8 cellular contexts compared by ENCODE assay signal in the genomic region with DNA sequence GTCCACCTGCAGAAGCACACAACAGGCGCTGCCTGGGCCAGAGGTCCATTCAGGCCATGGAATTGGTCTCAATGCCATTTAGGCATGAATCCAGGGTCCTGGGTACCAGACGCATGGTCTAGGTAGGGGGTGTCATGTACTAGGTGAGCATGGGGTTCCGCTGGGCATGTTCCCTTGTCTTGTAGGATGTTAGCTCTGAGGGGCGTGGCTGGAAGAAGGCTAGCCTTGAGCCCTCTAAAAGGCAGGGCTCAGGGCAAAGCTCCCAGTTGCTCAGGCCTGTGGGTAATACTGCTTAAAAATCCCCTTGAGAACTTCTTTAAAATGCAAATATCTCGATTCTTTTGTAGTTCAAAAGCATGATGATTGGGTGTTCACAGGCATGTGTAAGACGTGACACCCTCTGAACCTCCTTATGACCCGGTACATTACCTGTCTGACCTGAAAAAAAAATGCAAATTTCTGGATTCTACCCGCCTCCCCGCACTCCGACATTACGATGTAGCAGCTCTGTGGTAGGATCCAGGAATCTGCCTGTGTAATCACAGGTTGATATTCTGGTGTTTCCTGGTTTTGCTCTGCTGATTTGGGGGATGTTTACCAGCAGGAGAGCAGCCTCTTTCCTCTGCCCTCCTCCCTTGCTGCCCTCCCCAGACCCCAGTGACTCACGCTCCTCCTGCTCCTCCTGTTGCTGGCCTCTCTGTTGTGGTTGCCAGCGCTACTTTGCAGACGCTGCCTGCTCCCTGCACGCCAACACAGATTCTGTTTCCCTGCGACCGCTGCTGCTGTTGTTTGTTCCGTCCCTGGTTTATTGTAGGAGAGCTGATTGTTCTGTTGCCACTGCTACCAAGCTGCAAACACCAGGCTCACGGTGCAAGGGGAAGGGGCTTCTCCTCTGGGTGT. TPM values are rescaled to one million over a fixed set of nuclear protein-coding genes. Genes with fewer than 3 reads are reported as not detected.
DNase-seq lines count a peak whose midpoint lies in the region; ATAC-seq and TF ChIP-seq lines count a peak whose summit lies in the region.

No MANE protein-coding gene starts in this region.

- no peaks in the 10 kb centered on the region for H3K9me3 ChIP-seq in neural progenitor cell (ENCODE audit: low read depth)

- no peaks in the 10 kb centered on the region for H3K9me3 Mint-ChIP-seq in activated T-helper 1 cell treated with anti-CD3 and anti-CD28 coated beads, Interleukin-12 subunit alpha, Interleukin-12 subunit beta, Interleukin-2, Interleukin-4 antibody, amounts not matched to agents 30 ng/mL and 10 ng/mL and 1 ng/mL, durations not matched to agents 14 hours and 24 hours and 36 hours
- H3K9me3 Mint-ChIP-seq in neural progenitor cell, result peaks cover 10% of the 10 kb centered on the region
- H3K9me3 Mint-ChIP-seq in stimulated activated naive CD8-positive, alpha-beta T cell treated with anti-CD3 and anti-CD28 coated beads, Interleukin-15, amount 100 ng/mL, for 72 hours, result no peaks in the 10 kb centered on the region

- no peaks in the 10 kb centered on the region for H4K20me1 ChIP-seq in neural progenitor cell (ENCODE audit: low read depth)

- no peaks in the 10 kb centered on the region for H3K27me3 Mint-ChIP-seq in activated T-helper 1 cell treated with anti-CD3 and anti-CD28 coated beads, Interleukin-12 subunit alpha, Interleukin-12 subunit beta, Interleukin-2, Interleukin-4 antibody, amounts not matched to agents 30 ng/mL and 10 ng/mL and 1 ng/mL, durations not matched to agents 14 hours and 24 hours and 36 hours (ENCODE audit: insufficient read depth)
- H3K27me3 Mint-ChIP-seq in neural progenitor cell (ENCODE audit: insufficient read depth, low read depth), result peaks cover 3% of the 10 kb centered on the region
- H3K27me3 Mint-ChIP-seq in stimulated activated naive CD8-positive, alpha-beta T cell treated with anti-CD3 and anti-CD28 coated beads, Interleukin-15, amount 100 ng/mL, for 72 hours, result no peaks in the 10 kb centered on the region

- peaks cover 17% of the 10 kb centered on the region for H3F3A ChIP-seq in neural progenitor cell (ENCODE audit: low read depth)

- intact Hi-C loops in activated T-helper 1 cell treated with anti-CD3 and anti-CD28 coated beads, Interleukin-12 subunit alpha, Interleukin-12 subunit beta, Interleukin-2, Interleukin-4 antibody, amounts not matched to agents 30 ng/mL and 10 ng/mL and 1 ng/mL, durations not matched to agents 14 hours and 24 hours and 36 hours (cut with micrococcal nuclease), result loop anchor here (1.0 to 5.0 kb wide), 13 partner anchors 14 to 761 kb away; partner anchors contain the start of genes ABHD17B, C9orf85 and ZFAND5

- DNase-seq in NCI-H2171 treated with DMSO at 0.1 percent for 48 hours (lab: John Stamatoyannopoulos, UW) (peak; percentile 24), NCI-H2171 (lab: John Stamatoyannopoulos, UW) (no peak), NCI-H774 (lab: John Stamatoyannopoulos, UW) (peak; percentile 53), fibroblast of pulmonary artery (ENCODE audit: low read depth) (peak; percentile 96), neural progenitor cell (ENCODE audit: low spot score) (peak; percentile 74)
- DNase-seq in activated T-helper 1 cell treated with anti-CD3 and anti-CD28 coated beads, Interleukin-12 subunit alpha, Interleukin-12 subunit beta, Interleukin-2, Interleukin-4 antibody, amounts not matched to agents 30 ng/mL and 10 ng/mL and 1 ng/mL, durations not matched to agents 14 hours and 24 hours and 36 hours (ENCODE audit: low spot score), result peak; percentile 75
- DNase-seq in stimulated activated naive CD8-positive, alpha-beta T cell treated with anti-CD3 and anti-CD28 coated beads, Interleukin-15, amount 100 ng/mL, for 72 hours, result peak; percentile 75 to 79

- H3K4me1 Mint-ChIP-seq in activated T-helper 1 cell treated with anti-CD3 and anti-CD28 coated beads, Interleukin-12 subunit alpha, Interleukin-12 subunit beta, Interleukin-2, Interleukin-4 antibody, amounts not matched to agents 30 ng/mL and 10 ng/mL and 1 ng/mL, durations not matched to agents 14 hours and 24 hours and 36 hours (ENCODE audit: low read depth), result peaks cover 66% of the 10 kb centered on the region
- peaks cover 35% of the 10 kb centered on the region for H3K4me1 Mint-ChIP-seq in neural progenitor cell
- peaks cover 51% of the 10 kb centered on the region for H3K4me1 Mint-ChIP-seq in stimulated activated naive CD8-positive, alpha-beta T cell treated with anti-CD3 and anti-CD28 coated beads, Interleukin-15, amount 100 ng/mL, for 72 hours

- H3K9ac ChIP-seq in neural progenitor cell, result no peak overlapping the region

- peaks cover 23% of the 10 kb centered on the region for H3K4me1 ChIP-seq in neural progenitor cell

- H3K36me3 ChIP-seq in neural progenitor cell, result no peaks in the 10 kb centered on the region

- H3K27ac ChIP-seq in neural progenitor cell, result peak overlapping the region; percentile 66

- H3K4me3 Mint-ChIP-seq in activated T-helper 1 cell treated with anti-CD3 and anti-CD28 coated beads, Interleukin-12 subunit alpha, Interleukin-12 subunit beta, Interleukin-2, Interleukin-4 antibody, amounts not matched to agents 30 ng/mL and 10 ng/mL and 1 ng/mL, durations not matched to agents 14 hours and 24 hours and 36 hours, result peak overlapping the region; percentile 69
- H3K4me3 Mint-ChIP-seq in neural progenitor cell, result peak overlapping the region; percentile 76
- peak overlapping the region; percentile 74 to 83 for H3K4me3 Mint-ChIP-seq in stimulated activated naive CD8-positive, alpha-beta T cell treated with anti-CD3 and anti-CD28 coated beads, Interleukin-15, amount 100 ng/mL, for 72 hours

- ATAC-seq in HG02763 (IDR thresholded peaks at IDR 0.05; ENCODE audit: unreplicated experiment), result peak; percentile 75
- ATAC-seq in stimulated activated naive CD8-positive, alpha-beta T cell treated with anti-CD3 and anti-CD28 coated beads, Interleukin-15, amount 100 ng/mL, for 72 hours, result peak; percentile 93

- H3K4me2 ChIP-seq in neural progenitor cell, result peak overlapping the region; percentile 65

- H3K27ac Mint-ChIP-seq in activated T-helper 1 cell treated with anti-CD3 and anti-CD28 coated beads, Interleukin-12 subunit alpha, Interleukin-12 subunit beta, Interleukin-2, Interleukin-4 antibody, amounts not matched to agents 30 ng/mL and 10 ng/mL and 1 ng/mL, durations not matched to agents 14 hours and 24 hours and 36 hours, result peak overlapping the region; percentile 95
- H3K27ac Mint-ChIP-seq in neural progenitor cell, result peak overlapping the region; percentile 97
- H3K27ac Mint-ChIP-seq in stimulated activated naive CD8-positive, alpha-beta T cell treated with anti-CD3 and anti-CD28 coated beads, Interleukin-15, amount 100 ng/mL, for 72 hours, result peak overlapping the region; percentile 91 to 96

- H3K79me2 ChIP-seq in neural progenitor cell (ENCODE audit: low read depth), result no peaks in the 10 kb centered on the region

- peaks cover 4% of the 10 kb centered on the region for H3K36me3 Mint-ChIP-seq in activated T-helper 1 cell treated with anti-CD3 and anti-CD28 coated beads, Interleukin-12 subunit alpha, Interleukin-12 subunit beta, Interleukin-2, Interleukin-4 antibody, amounts not matched to agents 30 ng/mL and 10 ng/mL and 1 ng/mL, durations not matched to agents 14 hours and 24 hours and 36 hours (ENCODE audit: low read depth)
- H3K36me3 Mint-ChIP-seq in neural progenitor cell, result peaks cover 2% of the 10 kb centered on the region

- peak overlapping the region; percentile 84 for H2AFZ ChIP-seq in neural progenitor cell (replicated peaks)

- TF ChIP-seq CTCF in fibroblast of pulmonary artery (IDR thresholded peaks at IDR 0.05; ENCODE audit: low read length, missing control alignments) (no peak), neural progenitor cell (IDR thresholded peaks at IDR 0.05) (no peak)

- H3K27me3 ChIP-seq in neural progenitor cell, result no peaks in the 10 kb centered on the region

- H3K4me3 ChIP-seq in fibroblast of pulmonary artery (replicated peaks; ENCODE audit: low read depth, low read length), result peak overlapping the region; percentile 2
- H3K4me3 ChIP-seq in neural progenitor cell, result peak overlapping the region; percentile 6

RNA-seq across cellular contexts. Expression of gene TMC1, which starts 5.7 kb away (rescaled TPM):
- not detected in 2 replicates for total RNA-seq in activated T-helper 1 cell treated with anti-CD3 and anti-CD28 coated beads, Interleukin-12 subunit alpha, Interleukin-12 subunit beta, Interleukin-2, Interleukin-4 antibody, amounts not matched to agents 30 ng/mL and 10 ng/mL and 1 ng/mL, durations not matched to agents 14 hours and 24 hours and 36 hours
- not detected in 2 replicates for total RNA-seq in neural progenitor cell (ENCODE audit: low replicate concordance)
